12 cellular contexts compared by ENCODE assay signal in the genomic region with DNA sequence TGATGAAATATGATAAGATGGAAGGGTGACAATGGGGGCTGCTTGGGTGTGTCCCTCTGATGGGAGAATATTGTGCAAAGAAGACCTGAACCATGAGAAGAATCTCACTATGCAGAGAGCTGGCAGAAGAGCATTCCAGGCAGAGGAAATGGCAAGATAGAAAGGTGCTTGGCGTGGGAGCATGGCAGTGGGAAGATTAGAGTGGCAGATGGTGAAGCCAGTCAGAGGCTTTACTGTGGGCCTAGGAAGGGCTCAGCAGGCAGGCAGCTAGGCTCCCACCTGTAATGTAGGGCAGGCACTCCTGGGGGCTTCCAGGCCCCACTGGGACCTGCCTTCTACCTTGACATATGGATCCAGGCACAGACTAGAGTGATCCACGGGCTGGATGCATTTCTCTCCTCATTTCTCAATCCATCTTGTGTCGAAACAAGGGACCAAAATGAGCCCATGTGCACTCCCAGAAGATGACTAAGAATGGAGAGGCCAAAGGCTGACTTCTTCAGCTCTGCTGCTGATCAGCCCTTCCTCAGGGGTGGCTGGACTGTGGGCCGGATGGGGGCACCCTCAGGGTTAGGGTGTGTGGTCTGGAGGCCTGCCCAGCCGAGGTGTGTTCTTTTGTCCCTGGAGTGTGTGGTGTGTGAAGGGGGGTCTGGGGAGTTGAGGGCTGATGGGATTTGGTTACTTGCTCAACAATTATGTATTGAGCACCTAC.
DNase-seq lines count a peak whose midpoint lies in the region; ATAC-seq and TF ChIP-seq lines count a peak whose summit lies in the region.
"Had no signal": no experiment of that assay in that cellular context is flagged by ENCODE, and none has a peak within 500 bp of the region (broad histone marks: within the 10 kb centered on the region; RNA-seq: fewer than 3 reads in every experiment).

No MANE protein-coding gene starts in this region.

- H3K36me3 Mint-ChIP-seq in brain, result peaks cover 11% of the 10 kb centered on the region

- no peak for ATAC-seq in HG03354 (IDR thresholded peaks at IDR 0.05; ENCODE audit: poor library complexity, severe bottlenecking, unreplicated experiment)
- no peak for ATAC-seq in GM21528 (IDR thresholded peaks at IDR 0.05; ENCODE audit: low FRiP score, unreplicated experiment)

- no peak for TF ChIP-seq CTCF in brain (conservative IDR thresholded peaks at IDR 0.05)

- DNase-seq in G401 (ENCODE audit: low spot score) (peak; percentile 82), NCI-H2171 (lab: John Stamatoyannopoulos, UW) (peak; percentile 86), myocyte (ENCODE audit: low read depth) (peak; percentile 53), HK-2 (ENCODE audit: unreplicated experiment) (no peak), GOT3 (lab: John Stamatoyannopoulos, UW) (no peak)
- DNase-seq: amniotic stem cell; CD4-positive, alpha-beta memory T cell; Karpas-422; sigmoid colon had no signal

- H3K27me3 Mint-ChIP-seq in brain, result peaks cover 10% of the 10 kb centered on the region
- H3K27me3 Mint-ChIP-seq: CD4-positive, alpha-beta memory T cell had no signal

- H3K27ac Mint-ChIP-seq in brain, result peak overlapping the region in 4 of 5 experiments; percentile 3 to 81 (median 42)

- no peak overlapping the region for H3K4me3 Mint-ChIP-seq in brain
- H3K4me3 Mint-ChIP-seq: CD4-positive, alpha-beta memory T cell had no signal

- in situ Hi-C loops in G401 (cut with HindIII; ENCODE audit: low sequenced_read_pairs), result no loop called here

- H3K9me3 Mint-ChIP-seq in brain, result peaks cover 0 to 7% (median 0%) of the 10 kb centered on the region in 5 experiments

- peaks cover 74% of the 10 kb centered on the region for H3K4me1 Mint-ChIP-seq in brain

Comparison
In these comparisons a context has a peak if more than half of its experiments do, and no peak if none do; other contexts are left out.
1. DNase-seq: peak in G401 (single experiment), NCI-H2171 (single experiment) and myocyte (single experiment); none in HK-2 (single experiment) and GOT3 (single experiment).